Comparison of ENCODE assay signal across 1 cellular context in genomic region chr7:44565097-44565794, GRCh38.
TF ChIP-seq lines count a peak whose summit lies in the region.

No MANE protein-coding gene starts in this region.

TF ChIP-seq in HepG2, 621 proteins besides CTCF, POLR2A, EP300 and RAD21 (continued from another document and continues in another):
- TF ChIP-seq AFF4 (CRISPR knock-in tag; IDR thresholded peaks at IDR 0.05): no peak
- no peak for TF ChIP-seq TERF1 (CRISPR knock-in tag; IDR thresholded peaks at IDR 0.05)
- 0 out of 2 replicates have a peak, but pooled peaks have one; percentile 29 for TF ChIP-seq FOXO1 (CRISPR knock-in tag; IDR thresholded peaks at IDR 0.05)
- 0 out of 2 replicates have a peak, but pooled peaks have one; percentile 9 for TF ChIP-seq MEIS2 (CRISPR knock-in tag; IDR thresholded peaks at IDR 0.05)
- TF ChIP-seq ZNF253 (CRISPR knock-in tag; IDR thresholded peaks at IDR 0.05; ENCODE audit: borderline replicate concordance): no peak
- TF ChIP-seq BCL3 (CRISPR knock-in tag; IDR thresholded peaks at IDR 0.05): no peak
- 0 out of 2 replicates have a peak, but pooled peaks have one; percentile 43 for TF ChIP-seq ZNF546 (CRISPR knock-in tag; conservative IDR thresholded peaks at IDR 0.05)
- TF ChIP-seq ISL2 (CRISPR knock-in tag; IDR thresholded peaks at IDR 0.05): 0 out of 2 replicates have a peak, but pooled peaks have one; percentile 26
- TF ChIP-seq ZNF766 (CRISPR knock-in tag; IDR thresholded peaks at IDR 0.05; ENCODE audit: borderline replicate concordance): 0 out of 2 replicates have a peak, but pooled peaks have one; percentile 43
- TF ChIP-seq NFIB (CRISPR knock-in tag; IDR thresholded peaks at IDR 0.05; ENCODE audit: borderline replicate concordance): no peak
- TF ChIP-seq TFDP2 (CRISPR knock-in tag; IDR thresholded peaks at IDR 0.05): no peak
- peak; percentile 26 for TF ChIP-seq ASH2L (IDR thresholded peaks at IDR 0.05; ENCODE audit: insufficient read length, low read depth, low read length)
- TF ChIP-seq ZNF800 (CRISPR knock-in tag; IDR thresholded peaks at IDR 0.05): 0 out of 2 replicates have a peak, but pooled peaks have one; percentile 35
- no peak for TF ChIP-seq PATZ1 (CRISPR knock-in tag; IDR thresholded peaks at IDR 0.05)
- TF ChIP-seq ZNF333 (CRISPR knock-in tag; IDR thresholded peaks at IDR 0.05; ENCODE audit: borderline replicate concordance): no peak
- no peak for TF ChIP-seq KAT7 (CRISPR knock-in tag; IDR thresholded peaks at IDR 0.05; ENCODE audit: borderline replicate concordance)
- TF ChIP-seq MBNL3 (CRISPR knock-in tag; conservative IDR thresholded peaks at IDR 0.05): no peak
- TF ChIP-seq MYPOP (CRISPR knock-in tag; IDR thresholded peaks at IDR 0.05): no peak
- peak; percentile 25; the same call in 1 of the 2 replicates for TF ChIP-seq FOXP4 (CRISPR knock-in tag; IDR thresholded peaks at IDR 0.05)
- no peak for TF ChIP-seq SRSF4 (IDR thresholded peaks at IDR 0.05; ENCODE audit: low read depth, low read length, poor library complexity, severe bottlenecking)
- 0 out of 4 replicates have a peak, but pooled peaks of 1 of the 2 experiments have one; percentile 31 for TF ChIP-seq HMGXB4 (CRISPR knock-in tag; IDR thresholded peaks at IDR 0.05; ENCODE audit: borderline replicate concordance in 1 of 2, low read depth in 1 of 2)
- TF ChIP-seq ZBTB38 (CRISPR knock-in tag; IDR thresholded peaks at IDR 0.05): peak; percentile 43; the same call in 1 of the 2 replicates
- no peak for TF ChIP-seq DR1 (CRISPR knock-in tag; IDR thresholded peaks at IDR 0.05)
- TF ChIP-seq AKAP8 (CRISPR knock-in tag; IDR thresholded peaks at IDR 0.05): 0 out of 2 replicates have a peak, but pooled peaks have one; percentile 13
- no peak for TF ChIP-seq CERS6 (CRISPR knock-in tag; IDR thresholded peaks at IDR 0.05)
- 0 out of 2 replicates have a peak, but pooled peaks have one; percentile 65 for TF ChIP-seq ZFP90 (CRISPR knock-in tag; IDR thresholded peaks at IDR 0.05; ENCODE audit: borderline replicate concordance)
- TF ChIP-seq ZNF280D (CRISPR knock-in tag; IDR thresholded peaks at IDR 0.05): no peak
- TF ChIP-seq GFI1 (CRISPR knock-in tag; IDR thresholded peaks at IDR 0.05; ENCODE audit: borderline replicate concordance): no peak
- 0 out of 2 replicates have a peak, but pooled peaks have one; percentile 29 for TF ChIP-seq ZSCAN21 (CRISPR knock-in tag; IDR thresholded peaks at IDR 0.05; ENCODE audit: borderline replicate concordance)
- peak; percentile 48; the same call in 1 of the 2 replicates for TF ChIP-seq ZNF614 (CRISPR knock-in tag; IDR thresholded peaks at IDR 0.05; ENCODE audit: borderline replicate concordance)
